Comparison of ENCODE assay signal across 33 cellular contexts in the genomic region with DNA sequence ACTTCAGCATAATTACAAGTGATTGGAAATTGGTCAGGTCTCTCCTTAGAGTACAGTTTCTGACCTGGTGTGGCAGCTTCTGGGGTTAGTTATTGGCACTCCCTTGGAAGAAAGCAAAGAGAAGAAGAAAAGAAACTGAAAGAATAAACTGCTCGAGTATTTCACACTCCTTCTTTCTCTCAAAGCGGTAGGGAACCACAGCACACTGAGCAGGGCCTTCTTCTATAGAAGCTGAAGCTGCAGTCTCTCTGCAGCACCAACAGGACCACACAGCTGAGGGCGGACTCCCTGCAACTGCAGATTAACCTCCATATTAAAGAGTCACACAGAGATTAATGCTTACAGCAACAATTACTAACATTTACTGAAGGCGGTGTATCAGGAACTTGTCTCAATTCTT.
DNase-seq lines count a peak whose midpoint lies in the region; ATAC-seq, FAIRE-seq and TF ChIP-seq lines count a peak whose summit lies in the region.
"Had no signal": no experiment of that assay in that cellular context is flagged by ENCODE, and none has a peak within 500 bp of the region (broad histone marks: within the 10 kb centered on the region; RNA-seq: fewer than 3 reads in every experiment).

No MANE protein-coding gene starts in this region.

- H3K4me3 ChIP-seq in WERI-Rb-1 (ENCODE audit: low read depth, low read length) = no peak overlapping the region
- no peak overlapping the region for H3K4me3 ChIP-seq in mucosa of stomach (ENCODE audit: low read length)
- H3K4me3 ChIP-seq: cardiac muscle cell, coronary artery, heart left ventricle, lung, MG63, mucosa of descending colon, pancreas, SK-N-MC, tibial artery had no signal

- peaks cover 16% of the 10 kb centered on the region for H3K27me3 Mint-ChIP-seq in T-helper 1 cell treated with Interleukin-12 subunit alpha and Interleukin-12 subunit beta and Interleukin-4 antibody, amounts not matched to agents 30 μg/mL and 1 μg/mL, for 36 hours (ENCODE audit: low read depth)

- no peak for TF ChIP-seq CTCF in WERI-Rb-1 (IDR thresholded peaks at IDR 0.05; ENCODE audit: low read depth, low read length)

- H3K36me3 Mint-ChIP-seq in T-helper 1 cell treated with Interleukin-12 subunit alpha and Interleukin-12 subunit beta and Interleukin-4 antibody, amounts not matched to agents 30 μg/mL and 1 μg/mL, for 36 hours (ENCODE audit: low read depth) = no peaks in the 10 kb centered on the region
- H3K36me3 Mint-ChIP-seq: activated naive CD4-positive, alpha-beta T cell treated with anti-CD3 and anti-CD28 coated beads, Interleukin-2, amount 50 U/mL, for 24 hours had no signal

- no peak for FAIRE-seq in GM12892 (lab: Jason Lieb, UNC)
- FAIRE-seq: pancreas, small intestine had no signal

- peak overlapping the region; percentile 38 for H3K4me3 Mint-ChIP-seq in T-helper 1 cell treated with Interleukin-12 subunit alpha and Interleukin-12 subunit beta and Interleukin-4 antibody, amounts not matched to agents 30 μg/mL and 1 μg/mL, for 36 hours
- H3K4me3 Mint-ChIP-seq: activated naive CD4-positive, alpha-beta T cell treated with anti-CD3 and anti-CD28 coated beads, Interleukin-2, amount 50 U/mL, for 24 hours; activated T-helper 17 cell treated with anti-CD3 and anti-CD28 coated beads, Interleukin-2, amount 50 U/mL, for 72 hours; CD4-positive, alpha-beta T cell; effector memory CD8-positive, alpha-beta T cell; nephron progenitor cell had no signal

- H3K36me3 ChIP-seq in WERI-Rb-1 = no peaks in the 10 kb centered on the region
- H3K36me3 ChIP-seq in mucosa of stomach (ENCODE audit: control insufficient read depth, insufficient read depth, low read length) = no peaks in the 10 kb centered on the region
- H3K36me3 ChIP-seq: cardiac muscle cell, heart left ventricle, MG63, pancreas, tibial artery had no signal

- no peaks in the 10 kb centered on the region for H3K9me3 Mint-ChIP-seq in T-helper 1 cell treated with Interleukin-12 subunit alpha and Interleukin-12 subunit beta and Interleukin-4 antibody, amounts not matched to agents 30 μg/mL and 1 μg/mL, for 36 hours
- H3K9me3 Mint-ChIP-seq: activated naive CD4-positive, alpha-beta T cell treated with anti-CD3 and anti-CD28 coated beads, Interleukin-2, amount 50 U/mL, for 24 hours; activated T-helper 17 cell treated with anti-CD3 and anti-CD28 coated beads, Interleukin-2, amount 50 U/mL, for 72 hours; CD4-positive, alpha-beta T cell; effector memory CD8-positive, alpha-beta T cell; nephron progenitor cell had no signal

- TF ChIP-seq POLR2A in GM12892 (IDR thresholded peaks at IDR 0.05; ENCODE audit: low read depth, low read length) = no peak

- no peaks in the 10 kb centered on the region for H3K9me3 ChIP-seq in WERI-Rb-1 (ENCODE audit: severe bottlenecking)
- no peaks in the 10 kb centered on the region for H3K9me3 ChIP-seq in mucosa of stomach (ENCODE audit: control insufficient read depth, low read length)
- H3K9me3 ChIP-seq: heart left ventricle, MG63, mucosa of descending colon, pancreas, tibial artery had no signal

- no peaks in the 10 kb centered on the region for H3K27me3 ChIP-seq in WERI-Rb-1 (ENCODE audit: insufficient read depth, low read depth, severe bottlenecking)
- H3K27me3 ChIP-seq in mucosa of stomach (ENCODE audit: control insufficient read depth, insufficient read depth, low read length) = no peaks in the 10 kb centered on the region
- H3K27me3 ChIP-seq: cardiac muscle cell, foreskin keratinocyte, heart left ventricle, MG63, pancreas, tibial artery had no signal

- peak overlapping the region; percentile 41 for H3K9ac ChIP-seq in mucosa of stomach (ENCODE audit: low read length)

- H3K27ac Mint-ChIP-seq in T-helper 1 cell treated with Interleukin-12 subunit alpha and Interleukin-12 subunit beta and Interleukin-4 antibody, amounts not matched to agents 30 μg/mL and 1 μg/mL, for 36 hours = peak overlapping the region; percentile 28
- H3K27ac Mint-ChIP-seq: activated naive CD4-positive, alpha-beta T cell treated with anti-CD3 and anti-CD28 coated beads, Interleukin-2, amount 50 U/mL, for 24 hours; activated T-helper 17 cell treated with anti-CD3 and anti-CD28 coated beads, Interleukin-2, amount 50 U/mL, for 72 hours; CD4-positive, alpha-beta T cell; effector memory CD8-positive, alpha-beta T cell; nephron progenitor cell had no signal

- DNase-seq in T-helper 1 cell = no peak
- peak; percentile 22 for DNase-seq in WERI-Rb-1
- DNase-seq in GM12892 (ENCODE audit: insufficient read length) = no peak
- DNase-seq in NCI-H2196 (lab: John Stamatoyannopoulos, UW; ENCODE audit: unreplicated experiment) = no peak
- DNase-seq in SW480 (ENCODE audit: low spot score) = no peak
- DNase-seq: activated CD4-positive, alpha-beta T cell treated with anti-CD3 and anti-CD28 coated beads for 48 hours; AML-193; aorta; CD4-positive, alpha-beta T cell; effector memory CD8-positive, alpha-beta T cell; erythroblast; foreskin keratinocyte; heart left ventricle; kidney glomerular epithelial cell; MG63; mucosa of descending colon; NCI-H1417; NCI-H2029 treated with DMSO at 0.1 percent for 48 hours; NCI-H226; nephron progenitor cell; pancreas; small intestine; stimulated activated CD4-positive, alpha-beta T cell treated with anti-CD3 and anti-CD28 coated beads, Interleukin-2, amount 100 ng/mL, for 24 hours; tibial artery had no signal

- peaks cover 4% of the 10 kb centered on the region for H3K4me1 ChIP-seq in mucosa of stomach (ENCODE audit: control insufficient read depth, insufficient read depth, low read length)
- H3K4me1 ChIP-seq: foreskin keratinocyte, heart left ventricle, pancreas, tibial artery had no signal

- H3K4me1 Mint-ChIP-seq in T-helper 1 cell treated with Interleukin-12 subunit alpha and Interleukin-12 subunit beta and Interleukin-4 antibody, amounts not matched to agents 30 μg/mL and 1 μg/mL, for 36 hours (ENCODE audit: low read depth) = peaks cover 5% of the 10 kb centered on the region
- H3K4me1 Mint-ChIP-seq: activated naive CD4-positive, alpha-beta T cell treated with anti-CD3 and anti-CD28 coated beads, Interleukin-2, amount 50 U/mL, for 24 hours; activated T-helper 17 cell treated with anti-CD3 and anti-CD28 coated beads, Interleukin-2, amount 50 U/mL, for 72 hours; nephron progenitor cell had no signal

- H3K27ac ChIP-seq in WERI-Rb-1 = no peak overlapping the region; the same call in 1 of the 2 replicates
- H3K27ac ChIP-seq: cardiac muscle cell, coronary artery, foreskin keratinocyte, heart left ventricle, pancreas, SK-N-MC, tibial artery had no signal

- peak; percentile 45 for ATAC-seq in HG02798 (IDR thresholded peaks at IDR 0.05; ENCODE audit: poor library complexity, unreplicated experiment)
- ATAC-seq: activated T-helper 17 cell treated with anti-CD3 and anti-CD28 coated beads, Interleukin-2, amount 50 U/mL, for 72 hours; effector memory CD8-positive, alpha-beta T cell; foreskin keratinocyte; heart left ventricle; mucosa of descending colon; pancreas had no signal
